10 cellular contexts compared by ENCODE assay signal in the genomic region with DNA sequence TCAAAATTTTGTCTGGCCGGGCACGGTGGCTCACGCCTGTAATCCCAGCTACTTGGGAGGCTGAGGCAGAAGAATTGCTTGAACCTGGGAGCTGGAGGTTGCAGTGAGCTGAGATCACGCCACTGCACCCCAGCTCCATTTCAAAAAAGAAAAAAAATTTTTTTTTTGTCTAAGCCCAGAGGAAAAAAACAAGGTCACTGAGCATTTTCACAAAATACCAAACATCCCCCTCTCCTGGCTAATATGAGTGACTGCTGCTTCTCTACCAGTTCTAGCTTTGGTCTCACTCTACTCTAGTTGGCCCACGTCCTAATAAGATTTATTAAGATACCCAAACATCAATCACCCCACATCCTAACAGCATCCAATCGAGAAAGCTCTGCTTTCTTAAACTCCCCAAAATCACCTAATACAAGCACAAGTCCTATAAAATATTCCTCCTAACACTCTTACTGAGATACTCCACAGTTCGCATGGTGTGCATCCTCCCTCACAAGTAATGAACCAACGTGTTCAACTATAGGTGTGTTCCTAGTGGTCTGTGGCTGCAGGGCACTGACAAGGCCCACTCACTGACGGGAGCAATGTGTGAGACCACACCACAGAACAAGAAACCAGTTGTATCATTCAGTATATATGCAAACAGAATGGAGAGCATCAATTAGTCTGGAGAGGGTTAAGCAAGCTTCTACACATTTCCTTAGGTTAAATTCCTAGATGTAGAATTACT.
DNase-seq lines count a peak whose midpoint lies in the region; ATAC-seq, FAIRE-seq and TF ChIP-seq lines count a peak whose summit lies in the region.
"Had no signal": no experiment of that assay in that cellular context is flagged by ENCODE, and none has a peak within 500 bp of the region (broad histone marks: within the 10 kb centered on the region; RNA-seq: fewer than 3 reads in every experiment).

No MANE protein-coding gene starts in this region.

- 90% methylated on average over 9 of the region's 9 CpGs for WGBS in heart right ventricle, 2 donors

- H3K36me3 Mint-ChIP-seq in T-helper 2 cell treated with Interferon-gamma antibody and Interleukin-4, amounts not matched to agents 5 μg/mL and 100 μg/mL, for 36 hours (ENCODE audit: low read depth): peaks cover 22% of the 10 kb centered on the region
- H3K36me3 Mint-ChIP-seq: naive B cell had no signal

- ATAC-seq in heart right ventricle (peak in 1 of 8 donors; percentile 23), HG02642 (IDR thresholded peaks at IDR 0.05; ENCODE audit: poor library complexity, unreplicated experiment) (no peak)
- ATAC-seq: stimulated activated memory B cell treated with anti-CD40 and anti-IgM and Interleukin-4, amounts not matched to agents 10 μg/mL and 1 μg/mL and 100 μg/mL, for 72 hours had no signal

- no peaks in the 10 kb centered on the region for H3K9me3 ChIP-seq in heart right ventricle
- no peaks in the 10 kb centered on the region for H3K9me3 ChIP-seq in right atrium auricular region

- H3K36me3 ChIP-seq in heart right ventricle: peaks cover 0 to 84% (median 5%) of the 10 kb centered on the region in 9 donors
- H3K36me3 ChIP-seq in right atrium auricular region: peaks cover 83% of the 10 kb centered on the region

- peak in 8 of 9 donors; percentile 10 to 51 (median 31) for TF ChIP-seq CTCF in heart right ventricle (IDR thresholded peaks at IDR 0.05)
- peak in 1 of 2 donors; percentile 48 for TF ChIP-seq CTCF in right atrium auricular region (IDR thresholded peaks at IDR 0.05)
- peak; percentile 47 for TF ChIP-seq CTCF in fibroblast of villous mesenchyme (IDR thresholded peaks at IDR 0.05; ENCODE audit: insufficient read depth, low read depth, low read length)

- H3K4me3 Mint-ChIP-seq in T-helper 2 cell treated with Interferon-gamma antibody and Interleukin-4, amounts not matched to agents 5 μg/mL and 100 μg/mL, for 36 hours: no peak overlapping the region
- H3K4me3 Mint-ChIP-seq: naive B cell; stimulated activated memory B cell treated with anti-CD40 and anti-IgM and Interleukin-4, amounts not matched to agents 10 μg/mL and 1 μg/mL and 100 μg/mL, for 72 hours had no signal

- intact Hi-C loops in heart right ventricle (cut with DNase I): loop anchor here in 4 of 10 donors (5.0 kb wide), 4 partner anchors 37 to 307 kb away; no protein-coding TSS in a partner anchor

- DNase-seq in heart right ventricle (no peak), right atrium auricular region (ENCODE audit: low spot score) (no peak), fibroblast of villous mesenchyme (ENCODE audit: low read depth) (peak; percentile 46), 8988T (no peak), D341Med (ENCODE audit: low spot score) (no peak), GM12892 (ENCODE audit: insufficient read length) (no peak)
- DNase-seq in T-helper 2 cell treated with Interferon-gamma antibody and Interleukin-4, amounts not matched to agents 5 μg/mL and 100 μg/mL, for 36 hours (ENCODE audit: low spot score): no peak
- DNase-seq: naive B cell had no signal

- no peak for TF ChIP-seq POLR2A in GM12892 (IDR thresholded peaks at IDR 0.05; ENCODE audit: low read depth, low read length)

- H3K4me1 Mint-ChIP-seq in T-helper 2 cell treated with Interferon-gamma antibody and Interleukin-4, amounts not matched to agents 5 μg/mL and 100 μg/mL, for 36 hours (ENCODE audit: low read depth): peaks cover 9% of the 10 kb centered on the region
- H3K4me1 Mint-ChIP-seq: stimulated activated memory B cell treated with anti-CD40 and anti-IgM and Interleukin-4, amounts not matched to agents 10 μg/mL and 1 μg/mL and 100 μg/mL, for 72 hours had no signal

- no peaks in the 10 kb centered on the region for H3K27me3 Mint-ChIP-seq in T-helper 2 cell treated with Interferon-gamma antibody and Interleukin-4, amounts not matched to agents 5 μg/mL and 100 μg/mL, for 36 hours (ENCODE audit: low read depth)
- H3K27me3 Mint-ChIP-seq: naive B cell; stimulated activated memory B cell treated with anti-CD40 and anti-IgM and Interleukin-4, amounts not matched to agents 10 μg/mL and 1 μg/mL and 100 μg/mL, for 72 hours had no signal

- H3K27me3 ChIP-seq in heart right ventricle (no peaks in the 10 kb centered on the region), right atrium auricular region (no peaks in the 10 kb centered on the region)

- no peak for FAIRE-seq in GM12892 (lab: Jason Lieb, UNC)

- peak overlapping the region; percentile 9 for H3K27ac Mint-ChIP-seq in T-helper 2 cell treated with Interferon-gamma antibody and Interleukin-4, amounts not matched to agents 5 μg/mL and 100 μg/mL, for 36 hours
- H3K27ac Mint-ChIP-seq: stimulated activated memory B cell treated with anti-CD40 and anti-IgM and Interleukin-4, amounts not matched to agents 10 μg/mL and 1 μg/mL and 100 μg/mL, for 72 hours had no signal

- H3K9me3 Mint-ChIP-seq in T-helper 2 cell treated with Interferon-gamma antibody and Interleukin-4, amounts not matched to agents 5 μg/mL and 100 μg/mL, for 36 hours: no peaks in the 10 kb centered on the region
- H3K9me3 Mint-ChIP-seq: naive B cell; stimulated activated memory B cell treated with anti-CD40 and anti-IgM and Interleukin-4, amounts not matched to agents 10 μg/mL and 1 μg/mL and 100 μg/mL, for 72 hours had no signal

- H3K4me1 ChIP-seq in heart right ventricle: peaks cover 0 to 63% (median 0%) of the 10 kb centered on the region in 9 donors
- H3K4me1 ChIP-seq in right atrium auricular region: peaks cover 0 to 7% of the 10 kb centered on the region in 2 donors

- H3K4me3 ChIP-seq in heart right ventricle: no peak overlapping the region
- H3K4me3 ChIP-seq in right atrium auricular region: no peak overlapping the region
- H3K4me3 ChIP-seq in fibroblast of villous mesenchyme (ENCODE audit: low read depth, low read length): no peak overlapping the region

- peak overlapping the region in 2 of 10 donors; percentile 62 to 69 for H3K27ac ChIP-seq in heart right ventricle
- peak overlapping the region in 1 of 2 donors; percentile 37 for H3K27ac ChIP-seq in right atrium auricular region
